25 cellular contexts compared by ENCODE assay signal in genomic region chr16:1327619-1327947, GRCh38. TPM values are rescaled to one million over a fixed set of nuclear protein-coding genes. Genes with fewer than 3 reads are reported as not detected.
DNase-seq lines count a peak whose midpoint lies in the region; ATAC-seq and TF ChIP-seq lines count a peak whose summit lies in the region.
"Had no signal": no experiment of that assay in that cellular context is flagged by ENCODE, and none has a peak within 500 bp of the region (broad histone marks: within the 10 kb centered on the region; RNA-seq: fewer than 3 reads in every experiment).

No MANE protein-coding gene starts in this region.

- ATAC-seq in stimulated activated memory B cell treated with anti-CD40 and anti-IgM and Interleukin-4, amounts not matched to agents 10 μg/mL and 1 μg/mL and 100 μg/mL, for 72 hours: no peak
- ATAC-seq in upper lobe of left lung (ENCODE audit: low FRiP score in 2 of 2): no peak
- ATAC-seq: CD8-positive, alpha-beta T cell; GM12878; Right ventricle myocardium inferior had no signal

- peaks cover 32% of the 10 kb centered on the region for H3K36me3 ChIP-seq in left ventricle myocardium inferior
- H3K36me3 ChIP-seq in H7 (replicated peaks; ENCODE audit: control insufficient read depth, insufficient read depth, low read length): peaks cover 5% of the 10 kb centered on the region
- peaks cover 3 to 42% (median 36%) of the 10 kb centered on the region in 4 donors for H3K36me3 ChIP-seq in upper lobe of left lung

- TF ChIP-seq CTCF in left ventricle myocardium inferior (IDR thresholded peaks at IDR 0.05; ENCODE audit: borderline replicate concordance): no peak
- TF ChIP-seq CTCF in upper lobe of left lung (IDR thresholded peaks at IDR 0.05): no peak

- H3K4me3 ChIP-seq in left ventricle myocardium inferior (no peak overlapping the region), H7 (ENCODE audit: insufficient read depth, low read depth, low read length) (no peak overlapping the region), upper lobe of left lung (no peak overlapping the region)
- H3K4me3 ChIP-seq: GM12878, SJSA1 had no signal

- H3K4me1 ChIP-seq in left ventricle myocardium inferior (peaks cover 41% of the 10 kb centered on the region), upper lobe of left lung (peaks cover 14 to 24% (median 18%) of the 10 kb centered on the region in 4 donors)

- no peak overlapping the region for H3K4me3 Mint-ChIP-seq in stimulated activated memory B cell treated with anti-CD40 and anti-IgM and Interleukin-4, amounts not matched to agents 10 μg/mL and 1 μg/mL and 100 μg/mL, for 72 hours
- H3K4me3 Mint-ChIP-seq: CD8-positive, alpha-beta T cell; T-helper 1 cell treated with Interleukin-12 subunit alpha and Interleukin-12 subunit beta and Interleukin-4 antibody, amounts not matched to agents 30 μg/mL and 1 μg/mL, for 36 hours had no signal

- H3K9me3 ChIP-seq in left ventricle myocardium inferior (replicated peaks) (peaks cover 4% of the 10 kb centered on the region), upper lobe of left lung (peaks cover 0 to 6% (median 4%) of the 10 kb centered on the region in 4 donors)

- DNase-seq in left ventricle myocardium inferior (no peak), cardiac septum (ENCODE audit: low spot score) (no peak), H7 (peak; percentile 82), left kidney (ENCODE audit: low read depth, low spot score) (peak; percentile 38), ureter (ENCODE audit: low spot score) (no peak), upper lobe of left lung (no peak)
- DNase-seq: C1 segment of cervical spinal cord; Calu3; CD8-positive, alpha-beta T cell; DMS79; GOT3; KBM-7; MM.1S; NCI-H1048; NCI-H1417 treated with DMSO at 0.1 percent for 48 hours; NCI-H187; NCI-H2107; NCI-H345; NCI-H524; OCI-M1 had no signal

- intact Hi-C loops in left ventricle myocardium inferior (cut with micrococcal nuclease) (no loop called here), cardiac septum (cut with DNase I) (no loop called here)

- peaks cover 16% of the 10 kb centered on the region for H3K36me3 Mint-ChIP-seq in stimulated activated memory B cell treated with anti-CD40 and anti-IgM and Interleukin-4, amounts not matched to agents 10 μg/mL and 1 μg/mL and 100 μg/mL, for 72 hours

- peaks cover 26% of the 10 kb centered on the region for H3K4me1 Mint-ChIP-seq in stimulated activated memory B cell treated with anti-CD40 and anti-IgM and Interleukin-4, amounts not matched to agents 10 μg/mL and 1 μg/mL and 100 μg/mL, for 72 hours

- H3K27me3 ChIP-seq in left ventricle myocardium inferior (ENCODE audit: low read depth) (peaks cover 22% of the 10 kb centered on the region), H7 (ENCODE audit: control insufficient read depth, insufficient read depth, low read length) (peaks cover 1% of the 10 kb centered on the region), upper lobe of left lung (peaks cover 0 to 11% (median 5%) of the 10 kb centered on the region in 4 donors)

- H3K9me3 Mint-ChIP-seq in stimulated activated memory B cell treated with anti-CD40 and anti-IgM and Interleukin-4, amounts not matched to agents 10 μg/mL and 1 μg/mL and 100 μg/mL, for 72 hours: no peaks in the 10 kb centered on the region
- H3K9me3 Mint-ChIP-seq: CD8-positive, alpha-beta T cell; T-helper 1 cell treated with Interleukin-12 subunit alpha and Interleukin-12 subunit beta and Interleukin-4 antibody, amounts not matched to agents 30 μg/mL and 1 μg/mL, for 36 hours had no signal

- H3K27ac ChIP-seq in left ventricle myocardium inferior (replicated peaks) (peak overlapping the region; percentile 56), upper lobe of left lung (no peak overlapping the region)
- H3K27ac ChIP-seq: SJSA1 had no signal

- no peak for TF ChIP-seq EP300 in upper lobe of left lung (IDR thresholded peaks at IDR 0.05)

- no peak for TF ChIP-seq POLR2A in upper lobe of left lung (IDR thresholded peaks at IDR 0.05)

- peak overlapping the region; percentile 80 for H3K27ac Mint-ChIP-seq in stimulated activated memory B cell treated with anti-CD40 and anti-IgM and Interleukin-4, amounts not matched to agents 10 μg/mL and 1 μg/mL and 100 μg/mL, for 72 hours
- H3K27ac Mint-ChIP-seq: CD8-positive, alpha-beta T cell; T-helper 1 cell treated with Interleukin-12 subunit alpha and Interleukin-12 subunit beta and Interleukin-4 antibody, amounts not matched to agents 30 μg/mL and 1 μg/mL, for 36 hours had no signal

- H3K27me3 Mint-ChIP-seq in stimulated activated memory B cell treated with anti-CD40 and anti-IgM and Interleukin-4, amounts not matched to agents 10 μg/mL and 1 μg/mL and 100 μg/mL, for 72 hours: peaks cover 15% of the 10 kb centered on the region

- 72 to 81% methylated on average over 3 to 5 of the region's 5 CpGs for WGBS in upper lobe of left lung, 2 donors

RNA-seq across cellular contexts. Expression of gene BAIAP3, which starts 5.9 kb away (rescaled TPM):
- total RNA-seq in left ventricle myocardium inferior: 3.9 TPM
- total RNA-seq in cardiac septum: 3.8 TPM
- total RNA-seq in H7 (2014; rRNA removed; shearing (Covaris generic)): 2.6 and 5.7 TPM in 2 replicates
- 3.9 TPM for total RNA-seq in ureter
- total RNA-seq in upper lobe of left lung: 10 to 100 TPM in 3 of 6 donors, 1 to 10 TPM in 3; 3.2 to 57.6 (median 11.5) TPM

RNA-seq across cellular contexts. Expression of gene UBE2I, which starts 18.1 kb away (rescaled TPM):
- total RNA-seq in left ventricle myocardium inferior (86.2 TPM), cardiac septum (86.6 TPM), ureter (150 TPM), upper lobe of left lung (100 to 1,000 TPM in 1 of 6 donors, 10 to 100 TPM in 5; 51.4 to 113 (median 92.0) TPM)
- 79.9 and 80.2 TPM in 2 replicates for total RNA-seq in H7 (2014; rRNA removed; shearing (Covaris generic))

RNA-seq across cellular contexts. Expression of gene TSR3, which starts 24.1 kb away (rescaled TPM):
- total RNA-seq in left ventricle myocardium inferior: 54.9 TPM
- total RNA-seq in cardiac septum: 55.0 TPM
- total RNA-seq in H7 (2014; rRNA removed; shearing (Covaris generic)): 87.7 and 99.4 TPM in 2 replicates
- 38.2 TPM for total RNA-seq in ureter
- 10 to 100 TPM; 55.6 to 74.5 (median 65.1) TPM for total RNA-seq in upper lobe of left lung

RNA-seq across cellular contexts. Expression of gene GNPTG, which starts 24.1 kb away (rescaled TPM):
- total RNA-seq in left ventricle myocardium inferior (31.8 TPM), cardiac septum (32.3 TPM), ureter (67.6 TPM), upper lobe of left lung (100 to 1,000 TPM in 1 of 6 donors, 10 to 100 TPM in 5; 32.8 to 106 (median 93.0) TPM)
- total RNA-seq in H7 (2014; rRNA removed; shearing (Covaris generic)): 16.2 and 21.5 TPM in 2 replicates

Comparison
In these comparisons a context has a peak if more than half of its experiments do, and no peak if none do; other contexts are left out.
1. DNase-seq: peak in H7 (single experiment) and left kidney (single experiment); none in left ventricle myocardium inferior (single experiment), cardiac septum (single experiment), ureter (single experiment) and upper lobe of left lung (0 of 2).